Comparison of ENCODE assay signal across 14 cellular contexts in genomic region chr7:134649231-134649775, GRCh38. TPM values are rescaled to one million over a fixed set of nuclear protein-coding genes. Genes with fewer than 3 reads are reported as not detected.
A peak's percentile ranks its signal among the peaks of the same experiment; 100 is the strongest.
DNase-seq lines count a peak whose midpoint lies in the region; ATAC-seq and TF ChIP-seq lines count a peak whose summit lies in the region.
"Had no signal": no experiment of that assay in that cellular context is flagged by ENCODE, and none has a peak within 500 bp of the region (broad histone marks: within the 10 kb centered on the region; RNA-seq: fewer than 3 reads in every experiment).

No MANE protein-coding gene starts in this region.

- H3K27ac ChIP-seq in neural progenitor cell, result no peak overlapping the region

- intact Hi-C loops in activated CD4-positive, alpha-beta memory T cell treated with anti-CD3 and anti-CD28 coated beads for 36 hours (cut with micrococcal nuclease), result loop anchor here (5.0 kb wide), 1 partner anchor 1013 kb away; the partner anchor contains the start of gene STMP1

- no peaks in the 10 kb centered on the region for H4K20me1 ChIP-seq in neural progenitor cell (ENCODE audit: low read depth)

- no peak for ATAC-seq in GM19455 (IDR thresholded peaks at IDR 0.05; ENCODE audit: unreplicated experiment)
- ATAC-seq: right cardiac atrium had no signal

- peaks cover 43% of the 10 kb centered on the region for H3K4me1 Mint-ChIP-seq in activated naive CD8-positive, alpha-beta T cell (ENCODE audit: low read depth)
- H3K4me1 Mint-ChIP-seq in activated naive CD8-positive, alpha-beta T cell treated with anti-CD3 and anti-CD28 coated beads for 36 hours, result peaks cover 47% of the 10 kb centered on the region
- peaks cover 35% of the 10 kb centered on the region for H3K4me1 Mint-ChIP-seq in activated CD4-positive, alpha-beta memory T cell treated with anti-CD3 and anti-CD28 coated beads for 36 hours (ENCODE audit: low read depth)
- H3K4me1 Mint-ChIP-seq in neural progenitor cell, result peaks cover 5% of the 10 kb centered on the region

- H2AFZ ChIP-seq in neural progenitor cell (replicated peaks), result no peak overlapping the region

- H3F3A ChIP-seq in neural progenitor cell (ENCODE audit: low read depth), result no peaks in the 10 kb centered on the region

- no peak for TF ChIP-seq CTCF in neural progenitor cell (IDR thresholded peaks at IDR 0.05)

- no peaks in the 10 kb centered on the region for H3K9me3 ChIP-seq in neural progenitor cell (ENCODE audit: low read depth)
- H3K9me3 ChIP-seq: tibial nerve had no signal

- no peak for DNase-seq in activated naive CD8-positive, alpha-beta T cell treated with anti-CD3 and anti-CD28 coated beads for 36 hours
- no peak for DNase-seq in activated CD4-positive, alpha-beta memory T cell treated with anti-CD3 and anti-CD28 coated beads for 36 hours
- DNase-seq in iris pigment epithelial cell (ENCODE audit: low read depth) (peak; percentile 71), dedifferentiated amniotic fluid mesenchymal stem cell (ENCODE audit: extremely low spot score) (no peak), HuH-7 (ENCODE audit: low spot score) (no peak), neural progenitor cell (ENCODE audit: low spot score) (no peak)
- DNase-seq: activated naive CD4-positive, alpha-beta T cell treated with Interleukin-2 at 50 U/mL for 16 hours; NCI-H2029; NCI-H69; right cardiac atrium; stimulated activated CD8-positive, alpha-beta memory T cell treated with anti-CD3 and anti-CD28 coated beads, Interleukin-4, amount 100 ng/mL, for 48 hours had no signal

- CTCF ChIA-PET in activated CD4-positive, alpha-beta memory T cell treated with anti-CD3 and anti-CD28 coated beads for 36 hours (lab: Charles Lee), result interaction anchor here (2.5 kb wide), 1 partner anchor 101 kb away, joined by 9 read pairs; no protein-coding TSS in a partner anchor

- no peaks in the 10 kb centered on the region for H3K36me3 ChIP-seq in neural progenitor cell
- H3K36me3 ChIP-seq: tibial nerve had no signal

- H3K4me3 ChIP-seq in neural progenitor cell, result no peak overlapping the region

- H3K27me3 Mint-ChIP-seq in activated naive CD8-positive, alpha-beta T cell, result no peaks in the 10 kb centered on the region
- H3K27me3 Mint-ChIP-seq in activated naive CD8-positive, alpha-beta T cell treated with anti-CD3 and anti-CD28 coated beads for 36 hours, result no peaks in the 10 kb centered on the region
- no peaks in the 10 kb centered on the region for H3K27me3 Mint-ChIP-seq in activated CD4-positive, alpha-beta memory T cell treated with anti-CD3 and anti-CD28 coated beads for 36 hours
- no peaks in the 10 kb centered on the region for H3K27me3 Mint-ChIP-seq in neural progenitor cell (ENCODE audit: insufficient read depth, low read depth)

- peak overlapping the region; percentile 31 for H3K27ac Mint-ChIP-seq in activated naive CD8-positive, alpha-beta T cell
- no peak overlapping the region for H3K27ac Mint-ChIP-seq in activated naive CD8-positive, alpha-beta T cell treated with anti-CD3 and anti-CD28 coated beads for 36 hours
- no peak overlapping the region for H3K27ac Mint-ChIP-seq in activated CD4-positive, alpha-beta memory T cell treated with anti-CD3 and anti-CD28 coated beads for 36 hours
- H3K27ac Mint-ChIP-seq in neural progenitor cell, result no peak overlapping the region

- H3K9me3 Mint-ChIP-seq in activated naive CD8-positive, alpha-beta T cell (ENCODE audit: low read depth), result no peaks in the 10 kb centered on the region
- H3K9me3 Mint-ChIP-seq in activated naive CD8-positive, alpha-beta T cell treated with anti-CD3 and anti-CD28 coated beads for 36 hours, result no peaks in the 10 kb centered on the region
- H3K9me3 Mint-ChIP-seq in activated CD4-positive, alpha-beta memory T cell treated with anti-CD3 and anti-CD28 coated beads for 36 hours, result no peaks in the 10 kb centered on the region
- no peaks in the 10 kb centered on the region for H3K9me3 Mint-ChIP-seq in neural progenitor cell

- no peak overlapping the region for H3K4me2 ChIP-seq in neural progenitor cell

- H3K4me1 ChIP-seq in neural progenitor cell, result peaks cover 5% of the 10 kb centered on the region

- H3K9ac ChIP-seq in neural progenitor cell, result no peak overlapping the region

- peaks cover 49% of the 10 kb centered on the region for H3K79me2 ChIP-seq in neural progenitor cell (ENCODE audit: low read depth)

- POLR2A ChIA-PET in activated CD4-positive, alpha-beta memory T cell treated with anti-CD3 and anti-CD28 coated beads for 36 hours (lab: Charles Lee), result no interaction called here

- H3K4me3 Mint-ChIP-seq in activated naive CD8-positive, alpha-beta T cell, result peak overlapping the region; percentile 73
- H3K4me3 Mint-ChIP-seq in activated naive CD8-positive, alpha-beta T cell treated with anti-CD3 and anti-CD28 coated beads for 36 hours, result no peak overlapping the region
- peak overlapping the region; percentile 9 for H3K4me3 Mint-ChIP-seq in activated CD4-positive, alpha-beta memory T cell treated with anti-CD3 and anti-CD28 coated beads for 36 hours
- H3K4me3 Mint-ChIP-seq in neural progenitor cell, result no peak overlapping the region

- H3K36me3 Mint-ChIP-seq in activated naive CD8-positive, alpha-beta T cell, result peaks cover 13% of the 10 kb centered on the region
- peaks cover 21% of the 10 kb centered on the region for H3K36me3 Mint-ChIP-seq in activated naive CD8-positive, alpha-beta T cell treated with anti-CD3 and anti-CD28 coated beads for 36 hours
- peaks cover 8% of the 10 kb centered on the region for H3K36me3 Mint-ChIP-seq in activated CD4-positive, alpha-beta memory T cell treated with anti-CD3 and anti-CD28 coated beads for 36 hours
- peaks cover 4% of the 10 kb centered on the region for H3K36me3 Mint-ChIP-seq in neural progenitor cell

- no peaks in the 10 kb centered on the region for H3K27me3 ChIP-seq in neural progenitor cell
- H3K27me3 ChIP-seq: tibial nerve had no signal

RNA-seq across cellular contexts. Expression of gene BPGM, which starts 2.6 kb away (rescaled TPM):
- 10 to 100 TPM; 16.3 to 17.4 TPM for total RNA-seq in activated naive CD8-positive, alpha-beta T cell treated with anti-CD3 and anti-CD28 coated beads for 36 hours
- 10 to 100 TPM; 23.7 to 24.9 TPM for total RNA-seq in activated CD4-positive, alpha-beta memory T cell treated with anti-CD3 and anti-CD28 coated beads for 36 hours
- 25.5 and 49.7 TPM in 2 replicates for total RNA-seq in neural progenitor cell (ENCODE audit: low replicate concordance)

Comparison
In these comparisons a context has a peak if more than half of its experiments do, and no peak if none do; other contexts are left out.
1. H3K4me3 Mint-ChIP-seq: peak in activated naive CD8-positive, alpha-beta T cell (single experiment) and activated CD4-positive, alpha-beta memory T cell treated with anti-CD3 and anti-CD28 coated beads for 36 hours (single experiment); none in activated naive CD8-positive, alpha-beta T cell treated with anti-CD3 and anti-CD28 coated beads for 36 hours (single experiment) and neural progenitor cell (single experiment).